ENCODE assay signal across 8 cellular contexts in genomic region chr1:22143065-22143514, GRCh38. TPM values are rescaled to one million over a fixed set of nuclear protein-coding genes. Genes with fewer than 3 reads are reported as not detected.
DNase-seq lines count a peak whose midpoint lies in the region; ATAC-seq and TF ChIP-seq lines count a peak whose summit lies in the region.

Gene WNT4 (minus strand): TSS chr1:22143097. CDS start chr1:22142922, 175 bp downstream.

- H3K27ac Mint-ChIP-seq in stimulated activated naive CD8-positive, alpha-beta T cell treated with anti-CD3 and anti-CD28 coated beads, Interleukin-15, amount 100 ng/mL, for 72 hours = no peak within 1 kb of the TSS

- ATAC-seq in PC-3 (peak; percentile 65), HG03432 (IDR thresholded peaks at IDR 0.05; ENCODE audit: unreplicated experiment) (no peak)
- peak; percentile 67 for ATAC-seq in stimulated activated naive CD8-positive, alpha-beta T cell treated with anti-CD3 and anti-CD28 coated beads, Interleukin-15, amount 100 ng/mL, for 72 hours

- POLR2A ChIA-PET in PC-3 (lab: Charles Lee; ENCODE audit: unreplicated experiment) = no interaction called here

- H3K36me3 ChIP-seq in PC-3 (ENCODE audit: low read depth, low read length) (no peaks in the 10 kb centered on the region), brain microvascular endothelial cell (replicated peaks) (no peaks in the 10 kb centered on the region), kidney epithelial cell (ENCODE audit: control insufficient read depth, insufficient read depth, low read length) (no peaks in the 10 kb centered on the region)

- no peaks in the 10 kb centered on the region for H3K79me2 ChIP-seq in PC-3 (ENCODE audit: low read length)

- no peaks in the 10 kb centered on the region for H3K9me3 Mint-ChIP-seq in stimulated activated naive CD8-positive, alpha-beta T cell treated with anti-CD3 and anti-CD28 coated beads, Interleukin-15, amount 100 ng/mL, for 72 hours

- no TSS peak for BruUV-seq in PC-3 (replicated peaks; lab: Mats Ljungman, UMichigan)

- no peak within 1 kb of the TSS for H3K9ac ChIP-seq in PC-3 (ENCODE audit: low read length)

- no peaks in the 10 kb centered on the region for H4K20me1 ChIP-seq in PC-3 (ENCODE audit: low read length)

- H3K27me3 ChIP-seq in PC-3 (ENCODE audit: low read length) (no peaks in the 10 kb centered on the region), brain microvascular endothelial cell (replicated peaks) (peaks cover 43% of the 10 kb centered on the region), kidney epithelial cell (ENCODE audit: control insufficient read depth, insufficient read depth, low read length) (peaks cover 47% of the 10 kb centered on the region)

- DNase-seq in stimulated activated CD8-positive, alpha-beta memory T cell treated with anti-CD3 and anti-CD28 coated beads, Interleukin-4, amount 100 ng/mL, for 24 hours (ENCODE audit: low read depth) = peak; percentile 14
- DNase-seq in stimulated activated CD8-positive, alpha-beta memory T cell treated with anti-CD3 and anti-CD28 coated beads, Interleukin-4, amount 100 ng/mL, for 48 hours = no peak
- DNase-seq in PC-3 = peak; percentile 42
- no peak for DNase-seq in brain microvascular endothelial cell
- DNase-seq in kidney epithelial cell (ENCODE audit: low read depth) = no peak
- DNase-seq in stimulated activated naive CD8-positive, alpha-beta T cell treated with anti-CD3 and anti-CD28 coated beads, Interleukin-15, amount 100 ng/mL, for 72 hours = no peak
- no peak for DNase-seq in NCI-H2107 (lab: John Stamatoyannopoulos, UW)

- no peaks in the 10 kb centered on the region for H3K9me3 ChIP-seq in PC-3 (ENCODE audit: low read length)

- H3K4me3 ChIP-seq in PC-3 (ENCODE audit: low read length) = peak within 1 kb of the TSS; percentile 73
- peak within 1 kb of the TSS; percentile 15 for H3K4me3 ChIP-seq in brain microvascular endothelial cell (ENCODE audit: low read depth, low read length)
- peak within 1 kb of the TSS; percentile 21 for H3K4me3 ChIP-seq in kidney epithelial cell (ENCODE audit: low read depth, low read length)

- H3K4me2 ChIP-seq in PC-3 (ENCODE audit: low read length) = peak within 1 kb of the TSS; percentile 97

- peaks cover 86% of the 10 kb centered on the region for H3K27me3 Mint-ChIP-seq in stimulated activated naive CD8-positive, alpha-beta T cell treated with anti-CD3 and anti-CD28 coated beads, Interleukin-15, amount 100 ng/mL, for 72 hours

- in situ Hi-C loops in brain microvascular endothelial cell (cut with HindIII; ENCODE audit: low pct_ligation_motif_present, low sequenced_read_pairs) = no loop called here

- peak within 1 kb of the TSS; percentile 76 to 89 for H3K4me3 Mint-ChIP-seq in stimulated activated naive CD8-positive, alpha-beta T cell treated with anti-CD3 and anti-CD28 coated beads, Interleukin-15, amount 100 ng/mL, for 72 hours

- peaks cover 14% of the 10 kb centered on the region for H3K4me1 ChIP-seq in PC-3 (ENCODE audit: insufficient read depth, low read length)

- no peaks in the 10 kb centered on the region for H3K9me2 ChIP-seq in PC-3 (replicated peaks; ENCODE audit: low read length)

- no peak within 1 kb of the TSS for H3K27ac ChIP-seq in PC-3 (ENCODE audit: low read length)
- no peak within 1 kb of the TSS for H3K27ac ChIP-seq in brain microvascular endothelial cell

- no peak for TF ChIP-seq CTCF in PC-3 (conservative IDR thresholded peaks at IDR 0.05; ENCODE audit: low read depth, low read length)
- no peak for TF ChIP-seq CTCF in brain microvascular endothelial cell (IDR thresholded peaks at IDR 0.05; ENCODE audit: low read depth, low read length, missing control alignments)
- no peak for TF ChIP-seq CTCF in kidney epithelial cell (IDR thresholded peaks at IDR 0.05; ENCODE audit: insufficient read depth, low read length, poor library complexity, severe bottlenecking)

- peaks cover 15% of the 10 kb centered on the region for H3K4me1 Mint-ChIP-seq in stimulated activated naive CD8-positive, alpha-beta T cell treated with anti-CD3 and anti-CD28 coated beads, Interleukin-15, amount 100 ng/mL, for 72 hours

- CTCF ChIA-PET in PC-3 (lab: Charles Lee) = interaction anchor here (0.6 to 0.7 kb wide), 2 partner anchors 10 to 51 kb away, joined by 3 read pairs; no protein-coding TSS in a partner anchor

- peak within 1 kb of the TSS; percentile 75 for H2AFZ ChIP-seq in PC-3 (ENCODE audit: low read length)

- H3F3A ChIP-seq in PC-3 (ENCODE audit: low read length, unreplicated experiment) = no peaks in the 10 kb centered on the region

- intact Hi-C loops in PC-3 (cut with micrococcal nuclease) = no loop called here

RNA-seq across cellular contexts. Expression of gene WNT4, which starts in this region (rescaled TPM):
- total RNA-seq in PC-3 (2014; rRNA removed) (0.51 and 1.4 TPM in 2 replicates), kidney epithelial cell (0.14 and 0.58 TPM in 2 replicates)

Comparison
In these comparisons a context has a peak if more than half of its experiments do, and no peak if none do; other contexts are left out.
1. DNase-seq: peak in stimulated activated CD8-positive, alpha-beta memory T cell treated with anti-CD3 and anti-CD28 coated beads, Interleukin-4, amount 100 ng/mL, for 24 hours (single experiment) and PC-3 (single experiment); none in stimulated activated CD8-positive, alpha-beta memory T cell treated with anti-CD3 and anti-CD28 coated beads, Interleukin-4, amount 100 ng/mL, for 48 hours (single experiment), brain microvascular endothelial cell (single experiment), kidney epithelial cell (single experiment), stimulated activated naive CD8-positive, alpha-beta T cell treated with anti-CD3 and anti-CD28 coated beads, Interleukin-15, amount 100 ng/mL, for 72 hours (0 of 2) and NCI-H2107 (single experiment).
2. H3K4me3 ChIP-seq: peak in every context shown above with its lines; median percentile 73 in PC-3; 21 in kidney epithelial cell; 15 in brain microvascular endothelial cell.